In the genomic region with DNA sequence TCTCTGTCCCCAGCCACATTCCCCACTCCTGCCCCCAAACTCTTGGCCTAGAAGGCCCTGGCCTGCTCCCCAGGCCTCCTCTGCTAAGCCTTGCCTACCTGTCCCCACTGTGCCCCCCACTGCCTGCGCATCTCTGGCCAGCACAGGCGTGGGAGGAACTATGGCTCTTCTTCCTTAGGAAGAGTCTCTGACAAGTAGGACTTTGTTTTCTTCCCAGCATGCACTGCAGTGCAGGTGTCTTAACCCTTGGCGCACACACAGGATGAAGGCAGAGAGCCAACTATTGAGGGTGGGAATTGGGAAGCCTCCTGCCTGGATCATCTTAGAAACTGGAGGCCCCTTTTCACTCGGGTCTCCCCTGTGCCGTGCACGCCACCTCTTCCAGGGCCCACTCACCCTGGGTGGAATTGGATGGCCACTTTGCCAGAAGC, we compare ENCODE assay signal across 25 cellular contexts. TPM values are rescaled to one million over a fixed set of nuclear protein-coding genes. Genes with fewer than 3 reads are reported as not detected.
DNase-seq lines count a peak whose midpoint lies in the region; ATAC-seq, FAIRE-seq and TF ChIP-seq lines count a peak whose summit lies in the region.
"Had no signal": no experiment of that assay in that cellular context is flagged by ENCODE, and none has a peak within 500 bp of the region (broad histone marks: within the 10 kb centered on the region; RNA-seq: fewer than 3 reads in every experiment).

No MANE protein-coding gene starts in this region.

- FAIRE-seq in GM12891 (lab: Jason Lieb, UNC) = no peak
- FAIRE-seq: endometrium had no signal

- no peak overlapping the region for H3K27ac ChIP-seq in CD4-positive, alpha-beta T cell (ENCODE audit: low read depth, low read length)
- peak overlapping the region; percentile 47 for H3K27ac ChIP-seq in hepatocyte
- H3K27ac ChIP-seq in osteoblast (ENCODE audit: low read depth, low read length) = no peak overlapping the region
- H3K27ac ChIP-seq: brain microvascular endothelial cell, left lung, ovary, sigmoid colon, SK-N-MC had no signal

- no peak for TF ChIP-seq CTCF in CD4-positive, alpha-beta T cell (IDR thresholded peaks at IDR 0.05)
- TF ChIP-seq CTCF in hepatocyte (IDR thresholded peaks at IDR 0.05; ENCODE audit: poor library complexity) (no peak), osteoblast (IDR thresholded peaks at IDR 0.05; ENCODE audit: extremely low read depth, low read depth, low read length) (no peak)

- POLR2A ChIA-PET in CD4-positive, alpha-beta T cell (lab: Charles Lee) = interaction anchor here (1.0 kb wide), 1 partner anchor 9 kb away, joined by 3 read pairs; no protein-coding TSS in a partner anchor
- POLR2A ChIA-PET in activated CD4-positive, alpha-beta memory T cell treated with anti-CD3 and anti-CD28 coated beads for 36 hours (lab: Charles Lee) = no interaction called here

- intact Hi-C loops in CD4-positive, alpha-beta T cell (cut with DNase I, micrococcal nuclease) = loop anchor here in 1 of 2 experiments (2.0 kb wide), 1 partner anchor 21 kb away; no protein-coding TSS in a partner anchor
- intact Hi-C loops in activated CD4-positive, alpha-beta memory T cell treated with anti-CD3 and anti-CD28 coated beads for 36 hours (cut with micrococcal nuclease) = no loop called here

- peaks cover 37% of the 10 kb centered on the region for H3K4me1 Mint-ChIP-seq in CD4-positive, alpha-beta T cell (ENCODE audit: low read depth)
- peaks cover 21% of the 10 kb centered on the region for H3K4me1 Mint-ChIP-seq in activated CD4-positive, alpha-beta memory T cell treated with anti-CD3 and anti-CD28 coated beads for 36 hours (ENCODE audit: low read depth)

- H3K4me3 ChIP-seq in hepatocyte = no peak overlapping the region
- H3K4me3 ChIP-seq in osteoblast (ENCODE audit: insufficient read depth, low read length) = no peak overlapping the region
- H3K4me3 ChIP-seq: left lung, ovary, sigmoid colon, SK-N-MC, tibial nerve had no signal

- H3K36me3 ChIP-seq in hepatocyte (replicated peaks; ENCODE audit: insufficient read depth, low read depth) (no peaks in the 10 kb centered on the region), osteoblast (ENCODE audit: insufficient read depth, low read length) (peaks cover 43% of the 10 kb centered on the region)
- H3K36me3 ChIP-seq: ovary had no signal

- H3K79me2 ChIP-seq in hepatocyte (peaks cover 49% of the 10 kb centered on the region), osteoblast (ENCODE audit: insufficient read depth, low read length) (peaks cover 78% of the 10 kb centered on the region)

- H3K36me3 Mint-ChIP-seq in CD4-positive, alpha-beta T cell (ENCODE audit: low read depth) = peaks cover 65% of the 10 kb centered on the region
- H3K36me3 Mint-ChIP-seq in activated CD4-positive, alpha-beta memory T cell treated with anti-CD3 and anti-CD28 coated beads for 36 hours = peaks cover 16% of the 10 kb centered on the region

- H3K27me3 ChIP-seq in CD4-positive, alpha-beta T cell (ENCODE audit: control insufficient read depth, insufficient read depth, low read length) = no peaks in the 10 kb centered on the region
- no peaks in the 10 kb centered on the region for H3K27me3 ChIP-seq in hepatocyte
- no peaks in the 10 kb centered on the region for H3K27me3 ChIP-seq in osteoblast (ENCODE audit: insufficient read depth, low read length)
- H3K27me3 ChIP-seq: brain microvascular endothelial cell, left lung, ovary, sigmoid colon, tibial nerve had no signal

- ATAC-seq in CD4-positive, alpha-beta T cell (ENCODE audit: poor library complexity) = no peak
- ATAC-seq in HG03521 (IDR thresholded peaks at IDR 0.05; ENCODE audit: unreplicated experiment) = no peak
- ATAC-seq: activated T-helper 17 cell treated with anti-CD3 and anti-CD28 coated beads, Interleukin-2, amount 50 U/mL, for 72 hours; left lung; Panc1 had no signal

- 81% methylated on average over 6 of the region's 6 CpGs for WGBS in hepatocyte (ENCODE audit: low lambda C conversion rate, missing lambda C conversion rate)

- TF ChIP-seq POLR2A in GM12891 (IDR thresholded peaks at IDR 0.05; ENCODE audit: low read depth, low read length) = no peak

- H3K9me3 Mint-ChIP-seq in CD4-positive, alpha-beta T cell = no peaks in the 10 kb centered on the region
- no peaks in the 10 kb centered on the region for H3K9me3 Mint-ChIP-seq in activated CD4-positive, alpha-beta memory T cell treated with anti-CD3 and anti-CD28 coated beads for 36 hours
- H3K9me3 Mint-ChIP-seq: activated T-helper 17 cell treated with anti-CD3 and anti-CD28 coated beads, Interleukin-2, amount 50 U/mL, for 72 hours; stimulated activated naive CD8-positive, alpha-beta T cell treated with anti-CD3 and anti-CD28 coated beads, Interleukin-15, Interleukin-2, amounts not matched to agents 100 ng/mL and 50 ng/mL, for 24 hours had no signal

- no peak for DNase-seq in CD4-positive, alpha-beta T cell
- no peak for DNase-seq in GM12891 (ENCODE audit: insufficient read length, low spot score)
- DNase-seq in hepatocyte (ENCODE audit: low spot score) = peak; percentile 42
- DNase-seq in osteoblast (ENCODE audit: insufficient read length, low spot score, missing footprints) = peak; percentile 75
- no peak for DNase-seq in activated CD4-positive, alpha-beta memory T cell treated with anti-CD3 and anti-CD28 coated beads for 36 hours
- DNase-seq in NCI-H146 (lab: John Stamatoyannopoulos, UW) = no peak
- DNase-seq: activated CD4-positive, CD25-positive, alpha-beta regulatory T cell; activated CD8-positive, alpha-beta memory T cell treated with anti-CD3 and anti-CD28 coated beads for 24 hours; brain microvascular endothelial cell; COR-L47; H7; sigmoid colon; stimulated activated CD4-positive, alpha-beta T cell treated with anti-CD3 and anti-CD28 coated beads, Interleukin-1b, Interleukin-23, amount 100 ng/mL, for 48 hours had no signal

- no peaks in the 10 kb centered on the region for H3K9me3 ChIP-seq in CD4-positive, alpha-beta T cell (ENCODE audit: control insufficient read depth, low read length)
- H3K9me3 ChIP-seq in hepatocyte (ENCODE audit: low read depth) (no peaks in the 10 kb centered on the region), osteoblast (ENCODE audit: low read depth, low read length) (no peaks in the 10 kb centered on the region)
- H3K9me3 ChIP-seq: left lung, ovary, sigmoid colon, tibial nerve had no signal

- H3K4me1 ChIP-seq in hepatocyte (ENCODE audit: insufficient read depth) (peaks cover 31% of the 10 kb centered on the region), osteoblast (ENCODE audit: insufficient read depth, low read length) (peaks cover 11% of the 10 kb centered on the region)

- CTCF ChIA-PET in CD4-positive, alpha-beta T cell (lab: Charles Lee) = no interaction called here
- CTCF ChIA-PET in activated CD4-positive, alpha-beta memory T cell treated with anti-CD3 and anti-CD28 coated beads for 36 hours (lab: Charles Lee) = interaction anchor here (1.2 kb wide), 1 partner anchor 23 kb away, joined by 4 read pairs; no protein-coding TSS in a partner anchor

- peak overlapping the region; percentile 69 for H3K4me3 Mint-ChIP-seq in CD4-positive, alpha-beta T cell
- H3K4me3 Mint-ChIP-seq in activated CD4-positive, alpha-beta memory T cell treated with anti-CD3 and anti-CD28 coated beads for 36 hours = no peak overlapping the region
- H3K4me3 Mint-ChIP-seq: activated T-helper 17 cell treated with anti-CD3 and anti-CD28 coated beads, Interleukin-2, amount 50 U/mL, for 72 hours; stimulated activated naive CD8-positive, alpha-beta T cell treated with anti-CD3 and anti-CD28 coated beads, Interleukin-15, Interleukin-2, amounts not matched to agents 100 ng/mL and 50 ng/mL, for 24 hours had no signal

- H3K27ac Mint-ChIP-seq in CD4-positive, alpha-beta T cell = peak overlapping the region; percentile 57
- no peak overlapping the region for H3K27ac Mint-ChIP-seq in activated CD4-positive, alpha-beta memory T cell treated with anti-CD3 and anti-CD28 coated beads for 36 hours
- H3K27ac Mint-ChIP-seq: activated T-helper 17 cell treated with anti-CD3 and anti-CD28 coated beads, Interleukin-2, amount 50 U/mL, for 72 hours; stimulated activated naive CD8-positive, alpha-beta T cell treated with anti-CD3 and anti-CD28 coated beads, Interleukin-15, Interleukin-2, amounts not matched to agents 100 ng/mL and 50 ng/mL, for 24 hours had no signal

- H3K27me3 Mint-ChIP-seq in CD4-positive, alpha-beta T cell = peaks cover 6% of the 10 kb centered on the region
- H3K27me3 Mint-ChIP-seq in activated CD4-positive, alpha-beta memory T cell treated with anti-CD3 and anti-CD28 coated beads for 36 hours = no peaks in the 10 kb centered on the region
- H3K27me3 Mint-ChIP-seq: activated T-helper 17 cell treated with anti-CD3 and anti-CD28 coated beads, Interleukin-2, amount 50 U/mL, for 72 hours; stimulated activated naive CD8-positive, alpha-beta T cell treated with anti-CD3 and anti-CD28 coated beads, Interleukin-15, Interleukin-2, amounts not matched to agents 100 ng/mL and 50 ng/mL, for 24 hours had no signal

- H2AFZ ChIP-seq in hepatocyte = no peak overlapping the region
- no peak overlapping the region for H2AFZ ChIP-seq in osteoblast (ENCODE audit: low read length)

- H3K9me2 ChIP-seq in hepatocyte (replicated peaks; ENCODE audit: insufficient read depth) = no peaks in the 10 kb centered on the region

- H3K4me2 ChIP-seq in hepatocyte = peak overlapping the region; percentile 54
- no peak overlapping the region for H3K4me2 ChIP-seq in osteoblast (ENCODE audit: insufficient read depth, low read length)

- H4K20me1 ChIP-seq in hepatocyte (ENCODE audit: insufficient read depth, poor library complexity, severe bottlenecking) = peaks cover 16% of the 10 kb centered on the region
- peaks cover 21% of the 10 kb centered on the region for H4K20me1 ChIP-seq in osteoblast (ENCODE audit: insufficient read depth, low read length)

RNA-seq across cellular contexts. Expression of a gene that starts 3.6 kb away (rescaled TPM):
- total RNA-seq in CD4-positive, alpha-beta T cell = 100 to 1,000 TPM; 171 to 177 TPM
- polyA plus RNA-seq in GM12891 (2012; ENCODE audit: low read depth, missing spikeins) = 14.2 TPM
- total RNA-seq in hepatocyte (43.6 and 50.3 TPM in 2 replicates), osteoblast (88.4 and 94.8 TPM in 2 replicates)
- 70.8 and 77.0 TPM in 2 replicates for polyA plus RNA-seq in hepatocyte
- total RNA-seq in activated CD4-positive, alpha-beta memory T cell treated with anti-CD3 and anti-CD28 coated beads for 36 hours = 10 to 100 TPM; 28.3 to 30.5 TPM

RNA-seq across cellular contexts. Expression of a gene that starts 7.4 kb away (rescaled TPM):
- 1 to 10 TPM; 1.0 to 1.8 TPM for total RNA-seq in CD4-positive, alpha-beta T cell
- polyA plus RNA-seq in GM12891 (2012; ENCODE audit: low read depth, missing spikeins) = 2.6 TPM
- total RNA-seq in hepatocyte = not detected in 2 replicates
- 11.1 and 21.6 TPM in 2 replicates for polyA plus RNA-seq in hepatocyte
- total RNA-seq in osteoblast = not detected in 2 replicates
- total RNA-seq in activated CD4-positive, alpha-beta memory T cell treated with anti-CD3 and anti-CD28 coated beads for 36 hours = not detected
- total RNA-seq: activated T-helper 17 cell treated with anti-CD3 and anti-CD28 coated beads, Interleukin-2, amount 50 U/mL, for 72 hours; Daoy; fibroblast of lung; H7; NCI-H460; sigmoid colon; tibial nerve had no signal
- polyA plus RNA-seq: fibroblast of lung had no signal

RNA-seq across cellular contexts. Expression of a gene that starts 10.1 kb away (rescaled TPM):
- 100 to 1,000 TPM; 224 to 234 TPM for total RNA-seq in CD4-positive, alpha-beta T cell
- 103 TPM for polyA plus RNA-seq in GM12891 (2012; ENCODE audit: low read depth, missing spikeins)
- 81.4 and 89.8 TPM in 2 replicates for total RNA-seq in hepatocyte
- polyA plus RNA-seq in hepatocyte = 375 and 385 TPM in 2 replicates
- 18.8 and 22.7 TPM in 2 replicates for total RNA-seq in osteoblast
- 100 to 1,000 TPM; 111 to 115 TPM for total RNA-seq in activated CD4-positive, alpha-beta memory T cell treated with anti-CD3 and anti-CD28 coated beads for 36 hours

RNA-seq across cellular contexts. Expression of a gene that starts 14.0 kb away (rescaled TPM):
- total RNA-seq in CD4-positive, alpha-beta T cell = 10 to 100 TPM; 46.1 to 51.1 TPM
- 12.6 TPM for polyA plus RNA-seq in GM12891 (2012; ENCODE audit: low read depth, missing spikeins)
- total RNA-seq in hepatocyte (29.8 and 34.5 TPM in 2 replicates), osteoblast (19.2 and 23.2 TPM in 2 replicates)
- 23.6 and 27.1 TPM in 2 replicates for polyA plus RNA-seq in hepatocyte
- total RNA-seq in activated CD4-positive, alpha-beta memory T cell treated with anti-CD3 and anti-CD28 coated beads for 36 hours = 10 to 100 TPM; 42.5 to 42.9 TPM

RNA-seq across cellular contexts. Expression of a gene that starts 48.9 kb away (rescaled TPM):
- total RNA-seq in CD4-positive, alpha-beta T cell = 1 to 10 TPM; 1.2 to 2.1 TPM
- 1.1 TPM for polyA plus RNA-seq in GM12891 (2012; ENCODE audit: low read depth, missing spikeins)
- total RNA-seq in hepatocyte (10.4 and 13.6 TPM in 2 replicates), osteoblast (15.9 and 16.6 TPM in 2 replicates)
- 8.3 and 10.9 TPM in 2 replicates for polyA plus RNA-seq in hepatocyte
- total RNA-seq in activated CD4-positive, alpha-beta memory T cell treated with anti-CD3 and anti-CD28 coated beads for 36 hours = 10 to 100 TPM; 12.2 to 12.4 TPM

Comparison
In these comparisons a context has a peak if more than half of its experiments do, and no peak if none do; other contexts are left out.
1. DNase-seq: peak in hepatocyte (single experiment) and osteoblast (single experiment); none in CD4-positive, alpha-beta T cell (0 of 10), GM12891 (single experiment), activated CD4-positive, alpha-beta memory T cell treated with anti-CD3 and anti-CD28 coated beads for 36 hours (single experiment) and NCI-H146 (single experiment).